Comparison of ENCODE assay signal across 1 cellular context in genomic region chr4:145939856-145940255, GRCh38.
TF ChIP-seq lines count a peak whose summit lies in the region.

No MANE protein-coding gene starts in this region.

TF ChIP-seq in GM12878, 131 proteins besides CTCF, POLR2A, EP300 and RAD21:
- TF ChIP-seq TBL1XR1 (IDR thresholded peaks at IDR 0.05; ENCODE audit: low read depth, low read length) (no peak), EED (IDR thresholded peaks at IDR 0.05; ENCODE audit: low read depth) (no peak), STAT1 (conservative IDR thresholded peaks at IDR 0.05) (no peak), WRNIP1 (IDR thresholded peaks at IDR 0.05; ENCODE audit: borderline replicate concordance, low read depth, low read length) (no peak), FOXK2 (IDR thresholded peaks at IDR 0.05) (no peak), STAT3 (IDR thresholded peaks at IDR 0.05; ENCODE audit: low read depth, low read length) (no peak), POLR2AphosphoS2 (IDR thresholded peaks at IDR 0.05; ENCODE audit: low read depth, low read length) (no peak), CUX1 (IDR thresholded peaks at IDR 0.05; ENCODE audit: insufficient replicate concordance, low read depth, low read length) (no peak), ZNF592 (IDR thresholded peaks at IDR 0.05) (no peak), TAF1 (IDR thresholded peaks at IDR 0.05; ENCODE audit: borderline replicate concordance, low read depth, low read length) (no peak), MEF2A (IDR thresholded peaks at IDR 0.05; ENCODE audit: insufficient read depth, low read depth, low read length) (no peak)
